Comparison of ENCODE assay signal across 9 cellular contexts in the genomic region with DNA sequence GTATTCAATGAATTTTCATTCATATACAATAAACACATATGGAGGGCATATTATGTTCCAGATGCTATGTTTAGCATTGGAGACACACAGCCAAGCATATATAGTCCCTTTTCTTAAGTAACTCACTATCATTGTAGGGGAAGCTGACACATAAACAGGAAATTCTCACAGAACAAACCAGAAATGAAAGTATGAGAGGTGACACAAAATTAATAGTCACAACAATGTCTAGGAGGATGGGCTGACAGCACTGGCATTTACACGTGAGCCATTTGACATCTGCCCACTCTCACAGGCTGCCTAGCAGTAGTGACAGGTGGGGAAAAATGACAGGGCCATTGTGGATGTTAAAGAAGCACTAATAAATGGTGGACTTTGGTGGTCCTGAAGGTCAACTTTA. TPM values are rescaled to one million over a fixed set of nuclear protein-coding genes. Genes with fewer than 3 reads are reported as not detected.
A peak's percentile ranks its signal among the peaks of the same experiment; 100 is the strongest.
DNase-seq lines count a peak whose midpoint lies in the region; ATAC-seq and TF ChIP-seq lines count a peak whose summit lies in the region.
"Had no signal": no experiment of that assay in that cellular context is flagged by ENCODE, and none has a peak within 500 bp of the region (broad histone marks: within the 10 kb centered on the region; RNA-seq: fewer than 3 reads in every experiment).

No MANE protein-coding gene starts in this region.

- 13 to 25% methylated on average over 1 of the region's 1 CpG for WGBS in esophagus squamous epithelium, 2 donors

- DNase-seq in Karpas-422, result no peak
- DNase-seq in activated CD4-positive, alpha-beta T cell treated with anti-CD3 and anti-CD28 coated beads for 4 hours, result peak; percentile 43 to 54
- DNase-seq in esophagus squamous epithelium (lab: John Stamatoyannopoulos, UW), result no peak
- no peak for DNase-seq in NCI-H1092 (lab: John Stamatoyannopoulos, UW)
- DNase-seq: SHP77 had no signal

- H3K36me3 ChIP-seq in Karpas-422 (ENCODE audit: insufficient read depth, low read length) (no peaks in the 10 kb centered on the region), esophagus squamous epithelium (no peaks in the 10 kb centered on the region)

- peak overlapping the region; percentile 96 for H3K4me2 ChIP-seq in Karpas-422 (ENCODE audit: low read depth, low read length, poor library complexity, severe bottlenecking)

- H2AFZ ChIP-seq in Karpas-422 (ENCODE audit: low read length), result no peak overlapping the region

- H3K4me1 Mint-ChIP-seq in stimulated activated memory B cell treated with anti-CD40 and anti-IgM and Interleukin-4, amounts not matched to agents 10 μg/mL and 1 μg/mL and 100 μg/mL, for 72 hours, result peaks cover 42% of the 10 kb centered on the region

- no peak overlapping the region for H3K4me3 ChIP-seq in Karpas-422 (ENCODE audit: low read length)
- no peak overlapping the region for H3K4me3 ChIP-seq in esophagus squamous epithelium
- H3K4me3 ChIP-seq: mucosa of descending colon had no signal

- no peak overlapping the region for H3K27ac ChIP-seq in Karpas-422 (ENCODE audit: low read length)
- peak overlapping the region; percentile 96 to 100 (median 98) for H3K27ac ChIP-seq in esophagus squamous epithelium

- no peaks in the 10 kb centered on the region for H3K27me3 Mint-ChIP-seq in stimulated activated memory B cell treated with anti-CD40 and anti-IgM and Interleukin-4, amounts not matched to agents 10 μg/mL and 1 μg/mL and 100 μg/mL, for 72 hours

- H3K27ac Mint-ChIP-seq in stimulated activated memory B cell treated with anti-CD40 and anti-IgM and Interleukin-4, amounts not matched to agents 10 μg/mL and 1 μg/mL and 100 μg/mL, for 72 hours, result peak overlapping the region; percentile 93

- no peaks in the 10 kb centered on the region for H3K9me2 ChIP-seq in Karpas-422 (replicated peaks; ENCODE audit: insufficient read depth, low read length)

- no peaks in the 10 kb centered on the region for H4K20me1 ChIP-seq in Karpas-422 (ENCODE audit: insufficient read depth, low read depth, low read length)

- intact Hi-C loops in esophagus squamous epithelium (cut with DNase I), result no loop called here

- H3K9me3 Mint-ChIP-seq in stimulated activated memory B cell treated with anti-CD40 and anti-IgM and Interleukin-4, amounts not matched to agents 10 μg/mL and 1 μg/mL and 100 μg/mL, for 72 hours, result no peaks in the 10 kb centered on the region

- no peak for ATAC-seq in stimulated activated memory B cell treated with anti-CD40 and anti-IgM and Interleukin-4, amounts not matched to agents 10 μg/mL and 1 μg/mL and 100 μg/mL, for 72 hours
- ATAC-seq in HG03439 (IDR thresholded peaks at IDR 0.05; ENCODE audit: unreplicated experiment), result no peak
- ATAC-seq in GM21619 (IDR thresholded peaks at IDR 0.05; ENCODE audit: unreplicated experiment), result no peak
- ATAC-seq: mucosa of descending colon had no signal

- peaks cover 39% of the 10 kb centered on the region for H3K4me1 ChIP-seq in Karpas-422 (ENCODE audit: low read length)
- H3K4me1 ChIP-seq in esophagus squamous epithelium, result peaks cover 0 to 35% (median 17%) of the 10 kb centered on the region in 3 donors

- no peak for TF ChIP-seq CTCF in esophagus squamous epithelium (IDR thresholded peaks at IDR 0.05)

- H3K79me2 ChIP-seq in Karpas-422 (ENCODE audit: low read length), result peaks cover 10% of the 10 kb centered on the region

- no peak overlapping the region for H3K9ac ChIP-seq in Karpas-422 (ENCODE audit: low read length)

- no peaks in the 10 kb centered on the region for H3K9me3 ChIP-seq in Karpas-422 (ENCODE audit: low read length)
- no peaks in the 10 kb centered on the region for H3K9me3 ChIP-seq in esophagus squamous epithelium
- H3K9me3 ChIP-seq: mucosa of descending colon had no signal

- peak overlapping the region; percentile 13 for H3K4me3 Mint-ChIP-seq in stimulated activated memory B cell treated with anti-CD40 and anti-IgM and Interleukin-4, amounts not matched to agents 10 μg/mL and 1 μg/mL and 100 μg/mL, for 72 hours

- peaks cover 6% of the 10 kb centered on the region for H3K36me3 Mint-ChIP-seq in stimulated activated memory B cell treated with anti-CD40 and anti-IgM and Interleukin-4, amounts not matched to agents 10 μg/mL and 1 μg/mL and 100 μg/mL, for 72 hours

- peak in 1 of 4 donors; percentile 60 for TF ChIP-seq POLR2A in esophagus squamous epithelium (IDR thresholded peaks at IDR 0.05)

- H3K27me3 ChIP-seq in Karpas-422 (ENCODE audit: low read length) (no peaks in the 10 kb centered on the region), esophagus squamous epithelium (no peaks in the 10 kb centered on the region)

RNA-seq across cellular contexts. Expression of a gene that starts 2.6 kb away (rescaled TPM):
- total RNA-seq in Karpas-422 (2014; rRNA removed; shearing (Covaris generic); ENCODE audit: low replicate concordance), result 7.0 and 16.7 TPM in 2 replicates
- 10 to 100 TPM in 3 of 4 donors, 1 to 10 TPM in 1; 8.5 to 33.6 (median 15.7) TPM for total RNA-seq in esophagus squamous epithelium

RNA-seq across cellular contexts. Expression of a gene that starts 40.9 kb away (rescaled TPM):
- total RNA-seq in Karpas-422 (2014; rRNA removed; shearing (Covaris generic); ENCODE audit: low replicate concordance), result 12.6 and 13.5 TPM in 2 replicates
- total RNA-seq in esophagus squamous epithelium, result 10 to 100 TPM; 12.9 to 34.5 (median 28.4) TPM

Comparison
In these comparisons a context has a peak if more than half of its experiments do, and no peak if none do; other contexts are left out.
1. DNase-seq: peak in activated CD4-positive, alpha-beta T cell treated with anti-CD3 and anti-CD28 coated beads for 4 hours (2 of 2); none in Karpas-422 (single experiment), esophagus squamous epithelium (single experiment) and NCI-H1092 (single experiment).